14 cellular contexts compared by ENCODE assay signal in the genomic region with DNA sequence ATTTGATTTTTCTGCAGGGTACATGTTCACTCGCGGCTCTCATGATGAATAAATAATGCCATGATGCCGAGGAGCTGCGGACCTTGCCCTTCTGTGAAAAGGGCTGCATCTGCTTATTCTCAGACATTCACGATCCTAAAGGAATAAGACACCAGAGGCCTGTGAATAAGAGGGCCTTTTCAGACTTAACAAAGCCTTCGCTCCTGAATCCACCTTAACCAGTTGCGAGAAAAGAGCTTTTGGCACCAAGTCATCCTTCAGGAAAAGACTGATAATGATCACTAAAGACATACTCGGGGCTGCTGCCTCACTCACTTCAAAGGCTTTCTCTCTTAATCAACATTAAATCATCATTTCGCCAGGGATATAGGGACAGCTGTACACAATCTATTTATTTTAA.
DNase-seq lines count a peak whose midpoint lies in the region; ATAC-seq and TF ChIP-seq lines count a peak whose summit lies in the region.
"Had no signal": no experiment of that assay in that cellular context is flagged by ENCODE, and none has a peak within 500 bp of the region (broad histone marks: within the 10 kb centered on the region; RNA-seq: fewer than 3 reads in every experiment).

No MANE protein-coding gene starts in this region.

- DNase-seq in SK-N-SH, result peak; percentile 57
- DNase-seq in right cardiac atrium, result no peak
- DNase-seq in CD8-positive, alpha-beta T cell, result no peak
- DNase-seq in CD14-positive monocyte (ENCODE audit: low spot score), result no peak
- no peak for DNase-seq in activated T-cell treated with anti-CD3 and anti-CD28 coated beads for 4 hours
- DNase-seq: Calu3; effector memory CD4-positive, alpha-beta T cell; GOT3; T-helper 2 cell had no signal

- peaks cover 8% of the 10 kb centered on the region for H3K27me3 Mint-ChIP-seq in CD8-positive, alpha-beta T cell (ENCODE audit: low read depth)
- H3K27me3 Mint-ChIP-seq in CD14-positive monocyte (ENCODE audit: low read depth in 3 of 3), result peaks cover 2 to 10% (median 3%) of the 10 kb centered on the region in 3 donors
- peaks cover 4% of the 10 kb centered on the region for H3K27me3 Mint-ChIP-seq in activated T-helper 17 cell treated with anti-CD3 and anti-CD28 coated beads, Interleukin-2, amount 50 U/mL, for 72 hours

- TF ChIP-seq RAD21 in SK-N-SH (IDR thresholded peaks at IDR 0.05; ENCODE audit: low read length), result 0 out of 2 replicates have a peak, but pooled peaks have one; percentile 6

- H3K27ac Mint-ChIP-seq in CD8-positive, alpha-beta T cell, result no peak overlapping the region
- H3K27ac Mint-ChIP-seq in CD14-positive monocyte, result peak overlapping the region in 1 of 7 donors; percentile 18
- no peak overlapping the region for H3K27ac Mint-ChIP-seq in activated T-helper 17 cell treated with anti-CD3 and anti-CD28 coated beads, Interleukin-2, amount 50 U/mL, for 72 hours
- H3K27ac Mint-ChIP-seq: activated T-helper 1 cell treated with anti-CD3 and anti-CD28 coated beads, Interleukin-12 subunit alpha, Interleukin-12 subunit beta, Interleukin-2, Interleukin-4 antibody, amounts not matched to agents 30 ng/mL and 10 ng/mL and 1 ng/mL, durations not matched to agents 14 hours and 24 hours and 36 hours; stimulated activated naive CD8-positive, alpha-beta T cell treated with anti-CD3 and anti-CD28 coated beads, Interleukin-15, Interleukin-2, amounts not matched to agents 100 ng/mL and 50 ng/mL, for 24 hours had no signal

- ATAC-seq in GM19351 (IDR thresholded peaks at IDR 0.05; ENCODE audit: unreplicated experiment) (peak; percentile 14), right cardiac atrium (no peak)
- no peak for ATAC-seq in CD8-positive, alpha-beta T cell
- no peak for ATAC-seq in activated T-helper 17 cell treated with anti-CD3 and anti-CD28 coated beads, Interleukin-2, amount 50 U/mL, for 72 hours (replicated peaks)

- peak overlapping the region; percentile 42 to 55 for H3K4me3 ChIP-seq in SK-N-SH (ENCODE audit: low read depth in 2 of 2, low read length in 1 of 2)
- peak overlapping the region; percentile 49 for H3K4me3 ChIP-seq in right cardiac atrium (ENCODE audit: low read length)
- peak overlapping the region; percentile 52 for H3K4me3 ChIP-seq in skeletal muscle satellite cell (ENCODE audit: low read length)
- H3K4me3 ChIP-seq in CD8-positive, alpha-beta T cell (ENCODE audit: low read depth, low read length), result no peak overlapping the region

- no peak for TF ChIP-seq CTCF in SK-N-SH (IDR thresholded peaks at IDR 0.05)
- TF ChIP-seq CTCF in CD8-positive, alpha-beta T cell (IDR thresholded peaks at IDR 0.05), result no peak
- TF ChIP-seq CTCF in CD14-positive monocyte (IDR thresholded peaks at IDR 0.05), result no peak

- POLR2A ChIA-PET in SK-N-SH (lab: Yijun Ruan, JAX), result interaction anchor here (0.7 to 4.1 kb wide), 33 partner anchors 8 to 802 kb away, joined by 3 to 27 read pairs (median 6); partner anchors contain the start of genes CEP44, FBXO8, HAND2 and HMGB2
- POLR2A ChIA-PET in CD8-positive, alpha-beta T cell (lab: Charles Lee), result no interaction called here

- intact Hi-C loops in right cardiac atrium (cut with DNase I), result no loop called here
- intact Hi-C loops in CD8-positive, alpha-beta T cell (cut with DNase I, micrococcal nuclease), result no loop called here
- intact Hi-C loops in CD14-positive monocyte (cut with micrococcal nuclease), result no loop called here

- H2AFZ ChIP-seq in SK-N-SH (ENCODE audit: low read depth), result peak overlapping the region; percentile 94

- H3K79me2 ChIP-seq in SK-N-SH (ENCODE audit: insufficient read depth), result no peaks in the 10 kb centered on the region

- H3K9me3 Mint-ChIP-seq in CD8-positive, alpha-beta T cell, result no peaks in the 10 kb centered on the region
- peaks cover 0 to 3% (median 0%) of the 10 kb centered on the region in 7 donors for H3K9me3 Mint-ChIP-seq in CD14-positive monocyte
- H3K9me3 Mint-ChIP-seq in activated T-helper 17 cell treated with anti-CD3 and anti-CD28 coated beads, Interleukin-2, amount 50 U/mL, for 72 hours, result no peaks in the 10 kb centered on the region
- H3K9me3 Mint-ChIP-seq: activated T-helper 1 cell treated with anti-CD3 and anti-CD28 coated beads, Interleukin-12 subunit alpha, Interleukin-12 subunit beta, Interleukin-2, Interleukin-4 antibody, amounts not matched to agents 30 ng/mL and 10 ng/mL and 1 ng/mL, durations not matched to agents 14 hours and 24 hours and 36 hours; stimulated activated naive CD8-positive, alpha-beta T cell treated with anti-CD3 and anti-CD28 coated beads, Interleukin-15, Interleukin-2, amounts not matched to agents 100 ng/mL and 50 ng/mL, for 24 hours had no signal

- H3K9me2 ChIP-seq in SK-N-SH, result no peaks in the 10 kb centered on the region

- H3F3A ChIP-seq in SK-N-SH (replicated peaks; ENCODE audit: insufficient read depth), result no peaks in the 10 kb centered on the region

- peak overlapping the region; percentile 56 to 100; a peak in 3 of 4 replicates for H3K27ac ChIP-seq in SK-N-SH (ENCODE audit: low read depth in 2 of 2, low read length in 1 of 2)
- no peak overlapping the region for H3K27ac ChIP-seq in right cardiac atrium (ENCODE audit: low read length)
- no peak overlapping the region for H3K27ac ChIP-seq in CD8-positive, alpha-beta T cell (ENCODE audit: low read depth, low read length)

- peak in 1 of 2 experiments; percentile 92; a peak in 2 of 4 replicates for TF ChIP-seq EP300 in SK-N-SH (IDR thresholded peaks at IDR 0.05; ENCODE audit: borderline replicate concordance in 1 of 2, low read depth in 1 of 2, low read length in 1 of 2)

- CTCF ChIA-PET in SK-N-SH (lab: Yijun Ruan, JAX), result interaction anchor here (0.6 to 3.1 kb wide), 17 partner anchors 9 to 183 kb away, joined by 3 to 22 read pairs (median 4); no protein-coding TSS in a partner anchor
- CTCF ChIA-PET in CD8-positive, alpha-beta T cell (lab: Charles Lee), result no interaction called here

- no peaks in the 10 kb centered on the region for H3K9me3 ChIP-seq in SK-N-SH
- H3K9me3 ChIP-seq in right cardiac atrium (ENCODE audit: control insufficient read depth, low read length), result no peaks in the 10 kb centered on the region
- no peaks in the 10 kb centered on the region for H3K9me3 ChIP-seq in skeletal muscle satellite cell (replicated peaks; ENCODE audit: low read length)
- no peaks in the 10 kb centered on the region for H3K9me3 ChIP-seq in CD8-positive, alpha-beta T cell (ENCODE audit: low read length)

- H3K4me1 ChIP-seq in SK-N-SH (ENCODE audit: control insufficient read depth in 1 of 2, insufficient read depth in 2 of 2, low read depth in 1 of 2, low read length in 1 of 2) (peaks cover 10 to 38% of the 10 kb centered on the region in 2 experiments; a peak in 3 of 4 replicates), right cardiac atrium (ENCODE audit: control insufficient read depth, insufficient read depth, low read length) (no peaks in the 10 kb centered on the region), skeletal muscle satellite cell (ENCODE audit: control insufficient read depth, insufficient read depth, low read length) (peaks cover 6% of the 10 kb centered on the region)
- no peaks in the 10 kb centered on the region for H3K4me1 ChIP-seq in CD8-positive, alpha-beta T cell (ENCODE audit: insufficient read depth, low read length)

- no peak overlapping the region for H3K4me3 Mint-ChIP-seq in CD8-positive, alpha-beta T cell
- no peak overlapping the region for H3K4me3 Mint-ChIP-seq in CD14-positive monocyte
- H3K4me3 Mint-ChIP-seq in activated T-helper 17 cell treated with anti-CD3 and anti-CD28 coated beads, Interleukin-2, amount 50 U/mL, for 72 hours, result no peak overlapping the region
- H3K4me3 Mint-ChIP-seq: activated T-helper 1 cell treated with anti-CD3 and anti-CD28 coated beads, Interleukin-12 subunit alpha, Interleukin-12 subunit beta, Interleukin-2, Interleukin-4 antibody, amounts not matched to agents 30 ng/mL and 10 ng/mL and 1 ng/mL, durations not matched to agents 14 hours and 24 hours and 36 hours; stimulated activated naive CD8-positive, alpha-beta T cell treated with anti-CD3 and anti-CD28 coated beads, Interleukin-15, Interleukin-2, amounts not matched to agents 100 ng/mL and 50 ng/mL, for 24 hours had no signal

- WGBS in SK-N-SH (ENCODE audit: low lambda C conversion rate), result 7% methylated on average over 8 of the region's 9 CpGs
- WGBS in right cardiac atrium, result 30% methylated on average over 9 of the region's 9 CpGs

- no peaks in the 10 kb centered on the region for H3K27me3 ChIP-seq in SK-N-SH (ENCODE audit: insufficient read depth)
- H3K27me3 ChIP-seq in right cardiac atrium (ENCODE audit: control insufficient read depth, insufficient read depth), result no peaks in the 10 kb centered on the region
- no peaks in the 10 kb centered on the region for H3K27me3 ChIP-seq in skeletal muscle satellite cell (ENCODE audit: control insufficient read depth, insufficient read depth, low read length)
- H3K27me3 ChIP-seq in CD8-positive, alpha-beta T cell (ENCODE audit: insufficient read depth, low read length), result no peaks in the 10 kb centered on the region

- peak overlapping the region; percentile 71 for H3K4me2 ChIP-seq in SK-N-SH
- H3K4me2 ChIP-seq in skeletal muscle satellite cell (ENCODE audit: low read length), result peak overlapping the region; percentile 68

- H4K20me1 ChIP-seq in SK-N-SH (ENCODE audit: insufficient read depth), result no peaks in the 10 kb centered on the region

- H3K36me3 Mint-ChIP-seq in CD8-positive, alpha-beta T cell, result no peaks in the 10 kb centered on the region
- no peaks in the 10 kb centered on the region for H3K36me3 Mint-ChIP-seq in CD14-positive monocyte
- H3K36me3 Mint-ChIP-seq in activated T-helper 17 cell treated with anti-CD3 and anti-CD28 coated beads, Interleukin-2, amount 50 U/mL, for 72 hours (ENCODE audit: low read depth), result no peaks in the 10 kb centered on the region

- H3K9ac ChIP-seq in SK-N-SH, result peak overlapping the region; percentile 17; the same call in 1 of the 2 replicates
- H3K9ac ChIP-seq in skeletal muscle satellite cell (ENCODE audit: low read depth, low read length), result peak overlapping the region; percentile 4

- H3K36me3 ChIP-seq in SK-N-SH (replicated peaks in 1 of 2; ENCODE audit: control insufficient read depth in 1 of 2, insufficient read depth in 2 of 2, low read length in 1 of 2) (no peaks in the 10 kb centered on the region), skeletal muscle satellite cell (ENCODE audit: insufficient read depth, low read length) (no peaks in the 10 kb centered on the region)
- H3K36me3 ChIP-seq in CD8-positive, alpha-beta T cell (ENCODE audit: insufficient read depth, low read length), result no peaks in the 10 kb centered on the region

- peaks cover 2% of the 10 kb centered on the region for H3K4me1 Mint-ChIP-seq in CD8-positive, alpha-beta T cell (ENCODE audit: low read depth)
- no peaks in the 10 kb centered on the region for H3K4me1 Mint-ChIP-seq in CD14-positive monocyte
- no peaks in the 10 kb centered on the region for H3K4me1 Mint-ChIP-seq in activated T-helper 17 cell treated with anti-CD3 and anti-CD28 coated beads, Interleukin-2, amount 50 U/mL, for 72 hours

TF ChIP-seq in SK-N-SH, 30 proteins besides CTCF, POLR2A, EP300 and RAD21 (continues in another document):
- TF ChIP-seq MAX (IDR thresholded peaks at IDR 0.05; ENCODE audit: low read depth), result peak; percentile 41; the same call in 1 of the 2 replicates
- TF ChIP-seq POLR2AphosphoS5 (IDR thresholded peaks at IDR 0.05; ENCODE audit: low read depth, low read length), result peak; percentile 71; the same call in 1 of the 2 replicates

Comparison
In these comparisons a context has a peak if more than half of its experiments do, and no peak if none do; other contexts are left out.
1. H3K27ac ChIP-seq: peak in SK-N-SH (2 of 2); none in right cardiac atrium (single experiment) and CD8-positive, alpha-beta T cell (single experiment).